ENCODE assay signal across 30 cellular contexts in genomic region chr12:102344691-102345090, GRCh38.
"Had no signal": no experiment of that assay in that cellular context is flagged by ENCODE, and none has a peak within 500 bp of the region (broad histone marks: within the 10 kb centered on the region; RNA-seq: fewer than 3 reads in every experiment).

No MANE protein-coding gene starts in this region.

- DNase-seq: colonic mucosa; cortex of kidney; dermis blood vessel endothelial cell; dorsolateral prefrontal cortex; effector CD4-positive, alpha-beta T cell; effector CD8-positive, alpha-beta T cell; effector memory CD4-positive, alpha-beta T cell; effector memory CD8-positive, alpha-beta T cell; endodermal cell; erythroblast; esophagus squamous epithelium; foreskin fibroblast; foreskin melanocyte; gastrocnemius medialis; glutamatergic neuron; head of caudate nucleus; heart left ventricle; heart right ventricle; hippocampal formation had no signal

- ATAC-seq: effector memory CD8-positive, alpha-beta T cell; esophagus mucosa; gastrocnemius medialis; gastroesophageal sphincter; heart left ventricle; heart right ventricle had no signal

- H3K4me3 Mint-ChIP-seq: dendritic cell treated with granulocyte-macrophage colony-stimulating factor and Interleukin-4, amounts not matched to agents 40 ng/mL and 50 ng/mL, for 4 days; effector memory CD8-positive, alpha-beta T cell; endodermal cell had no signal

- H3K27ac ChIP-seq: colonic mucosa, coronary artery, dorsolateral prefrontal cortex, epithelial cell of prostate, esophagus muscularis mucosa, esophagus squamous epithelium, gastroesophageal sphincter, heart left ventricle, heart right ventricle, hepatocyte had no signal

- H3K27ac Mint-ChIP-seq: dendritic cell treated with granulocyte-macrophage colony-stimulating factor and Interleukin-4, amounts not matched to agents 40 ng/mL and 50 ng/mL, for 4 days; effector memory CD8-positive, alpha-beta T cell; endodermal cell had no signal

- FAIRE-seq: colon, endometrium, endothelial cell of umbilical vein, frontal cortex had no signal

- H3K27me3 Mint-ChIP-seq: dendritic cell treated with granulocyte-macrophage colony-stimulating factor and Interleukin-4, amounts not matched to agents 40 ng/mL and 50 ng/mL, for 4 days had no signal

- H3K9me3 Mint-ChIP-seq: dendritic cell treated with granulocyte-macrophage colony-stimulating factor and Interleukin-4, amounts not matched to agents 40 ng/mL and 50 ng/mL, for 4 days; effector memory CD8-positive, alpha-beta T cell had no signal

- H3K27me3 ChIP-seq: colonic mucosa, esophagus muscularis mucosa, gastrocnemius medialis, gastroesophageal sphincter, heart left ventricle, heart right ventricle, hepatocyte had no signal

- H3K4me3 ChIP-seq: colonic mucosa, coronary artery, dorsolateral prefrontal cortex, esophagus muscularis mucosa, esophagus squamous epithelium, gastrocnemius medialis, gastroesophageal sphincter, heart left ventricle, heart right ventricle, hepatocyte had no signal

- H3K4me1 ChIP-seq: colonic mucosa, gastroesophageal sphincter had no signal

- H3K36me3 ChIP-seq: colonic mucosa, esophagus muscularis mucosa, esophagus squamous epithelium, gastrocnemius medialis, gastroesophageal sphincter, heart left ventricle, heart right ventricle had no signal
